8 cellular contexts compared by ENCODE assay signal in the genomic region with DNA sequence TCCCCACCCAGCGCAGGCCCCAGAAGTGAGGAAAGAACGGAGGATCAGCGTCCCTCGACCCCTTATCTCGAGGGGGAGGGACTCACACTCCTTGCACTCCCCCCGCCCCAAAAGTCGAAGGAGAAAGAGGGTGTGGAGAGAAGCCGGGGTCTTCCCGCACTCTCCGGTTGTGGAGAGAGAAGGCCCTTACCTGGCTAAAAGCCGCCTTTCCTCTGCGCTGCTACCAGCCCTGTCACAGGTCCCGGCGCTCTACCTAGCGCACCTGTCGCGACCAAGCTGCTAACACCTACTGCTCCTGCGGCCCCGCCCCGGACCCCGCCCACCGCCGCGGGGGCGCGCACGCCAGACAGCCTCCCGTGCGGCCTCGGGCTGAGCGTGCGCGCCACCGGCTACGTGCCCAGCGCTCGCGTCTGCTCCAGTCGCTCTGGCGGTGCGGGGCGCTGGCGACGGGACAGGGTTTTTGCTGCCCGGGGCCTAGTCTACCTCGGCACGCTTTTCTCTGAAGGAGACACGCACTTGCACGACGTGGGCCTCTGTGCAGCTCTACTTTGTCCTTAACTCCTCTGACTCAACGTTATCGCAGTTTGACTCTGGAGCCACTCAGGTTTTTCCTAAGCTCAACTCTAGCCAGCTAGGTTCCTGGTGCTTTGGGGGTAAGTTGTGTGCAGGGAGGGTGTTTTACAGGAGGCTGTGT. TPM values are rescaled to one million over a fixed set of nuclear protein-coding genes. Genes with fewer than 3 reads are reported as not detected.
DNase-seq lines count a peak whose midpoint lies in the region; ATAC-seq and TF ChIP-seq lines count a peak whose summit lies in the region.

A gene (minus strand): TSS at position 291 of the 694 bp plus-strand sequence. CDS start 34,769 bp downstream, outside the sequence.

- H3K4me3 Mint-ChIP-seq in activated T-cell treated with anti-CD3 and anti-CD28 coated beads, Interleukin-2, amount 50 U/mL, for 24 hours, result peak within 1 kb of the TSS; percentile 86

- peaks cover 31% of the 10 kb centered on the region for H3K4me1 Mint-ChIP-seq in activated T-cell treated with anti-CD3 and anti-CD28 coated beads, Interleukin-2, amount 50 U/mL, for 24 hours (ENCODE audit: low read depth)

- H3K9ac ChIP-seq in mucosa of stomach (ENCODE audit: low read length), result peak within 1 kb of the TSS; percentile 75

- ATAC-seq in GM21576 (IDR thresholded peaks at IDR 0.05; ENCODE audit: unreplicated experiment), result peak; percentile 86

- H3K36me3 Mint-ChIP-seq in activated T-cell treated with anti-CD3 and anti-CD28 coated beads, Interleukin-2, amount 50 U/mL, for 24 hours (ENCODE audit: low read depth), result peaks cover 8% of the 10 kb centered on the region

- peak within 1 kb of the TSS; percentile 85 to 90 for H3K27ac ChIP-seq in esophagus (ENCODE audit: low read depth in 2 of 2, low read length in 1 of 2)

- peak within 1 kb of the TSS; percentile 74 for H3K4me3 ChIP-seq in Jurkat, Clone E6-1 (ENCODE audit: low read length)
- H3K4me3 ChIP-seq in esophagus (ENCODE audit: low read depth in 1 of 2, low read length in 2 of 2) (peak within 1 kb of the TSS; percentile 75 to 84), mucosa of stomach (ENCODE audit: low read length) (peak within 1 kb of the TSS; percentile 84)

- no peaks in the 10 kb centered on the region for H3K27me3 ChIP-seq in esophagus (ENCODE audit: control insufficient read depth in 1 of 2, insufficient read depth in 2 of 2, low read length in 2 of 2)
- no peaks in the 10 kb centered on the region for H3K27me3 ChIP-seq in mucosa of stomach (ENCODE audit: control insufficient read depth, insufficient read depth, low read length)

- DNase-seq in DMS 273 (lab: John Stamatoyannopoulos, UW; ENCODE audit: unreplicated experiment), result peak; percentile 93
- peak; percentile 81 for DNase-seq in Jurkat, Clone E6-1 (ENCODE audit: low read depth, low spot score)
- DNase-seq in activated T-cell treated with anti-CD3 and anti-CD28 coated beads, Interleukin-2, amount 50 U/mL, for 24 hours, result peak; percentile 95
- DNase-seq in stimulated activated CD8-positive, alpha-beta memory T cell treated with anti-CD3 and anti-CD28 coated beads, Interleukin-7, amount 100 ng/mL, for 1 hour (ENCODE audit: low read depth in 2 of 2), result peak; percentile 77 to 81

- H3K9me3 Mint-ChIP-seq in activated T-cell treated with anti-CD3 and anti-CD28 coated beads, Interleukin-2, amount 50 U/mL, for 24 hours, result no peaks in the 10 kb centered on the region

- no peaks in the 10 kb centered on the region for H3K27me3 Mint-ChIP-seq in activated T-cell treated with anti-CD3 and anti-CD28 coated beads, Interleukin-2, amount 50 U/mL, for 24 hours

- H3K4me1 ChIP-seq in esophagus (ENCODE audit: control insufficient read depth in 2 of 2, insufficient read depth in 2 of 2, low read length in 1 of 2) (no peaks in the 10 kb centered on the region), mucosa of stomach (ENCODE audit: control insufficient read depth, insufficient read depth, low read length) (peaks cover 23% of the 10 kb centered on the region)

- H3K9me3 ChIP-seq in esophagus (ENCODE audit: control insufficient read depth in 2 of 2, insufficient read depth in 1 of 2, low read depth in 1 of 2, low read length in 1 of 2) (no peaks in the 10 kb centered on the region), mucosa of stomach (ENCODE audit: control insufficient read depth, low read length) (no peaks in the 10 kb centered on the region)

- 1% methylated on average over 52 of the region's 52 CpGs for WGBS in esophagus, 2 donors

- H3K36me3 ChIP-seq in esophagus (ENCODE audit: control insufficient read depth in 2 of 2, insufficient read depth in 2 of 2, low read length in 1 of 2) (no peaks in the 10 kb centered on the region), mucosa of stomach (ENCODE audit: control insufficient read depth, insufficient read depth, low read length) (no peaks in the 10 kb centered on the region)

- peak within 1 kb of the TSS; percentile 94 for H3K27ac Mint-ChIP-seq in activated T-cell treated with anti-CD3 and anti-CD28 coated beads, Interleukin-2, amount 50 U/mL, for 24 hours

TF ChIP-seq in PFSK-1, 5 proteins besides CTCF, POLR2A, EP300 and RAD21:
- TF ChIP-seq POLR2AphosphoS5 (IDR thresholded peaks at IDR 0.05; ENCODE audit: low read depth, low read length), result peak; percentile 94
- TF ChIP-seq FOXP2 (optimal IDR thresholded peaks at IDR 0.05; ENCODE audit: borderline replicate concordance, extremely low read depth, extremely low read length, insufficient read depth), result no peak
- 0 out of 2 replicates have a peak, but pooled peaks have one; percentile 48 for TF ChIP-seq SIN3A (IDR thresholded peaks at IDR 0.05; ENCODE audit: borderline replicate concordance, insufficient read depth, low read length)
- TF ChIP-seq TAF1 (IDR thresholded peaks at IDR 0.05; ENCODE audit: borderline replicate concordance, insufficient read depth, low read length), result peak; percentile 76; the same call in 1 of the 2 replicates
- TF ChIP-seq, protein P1, sequence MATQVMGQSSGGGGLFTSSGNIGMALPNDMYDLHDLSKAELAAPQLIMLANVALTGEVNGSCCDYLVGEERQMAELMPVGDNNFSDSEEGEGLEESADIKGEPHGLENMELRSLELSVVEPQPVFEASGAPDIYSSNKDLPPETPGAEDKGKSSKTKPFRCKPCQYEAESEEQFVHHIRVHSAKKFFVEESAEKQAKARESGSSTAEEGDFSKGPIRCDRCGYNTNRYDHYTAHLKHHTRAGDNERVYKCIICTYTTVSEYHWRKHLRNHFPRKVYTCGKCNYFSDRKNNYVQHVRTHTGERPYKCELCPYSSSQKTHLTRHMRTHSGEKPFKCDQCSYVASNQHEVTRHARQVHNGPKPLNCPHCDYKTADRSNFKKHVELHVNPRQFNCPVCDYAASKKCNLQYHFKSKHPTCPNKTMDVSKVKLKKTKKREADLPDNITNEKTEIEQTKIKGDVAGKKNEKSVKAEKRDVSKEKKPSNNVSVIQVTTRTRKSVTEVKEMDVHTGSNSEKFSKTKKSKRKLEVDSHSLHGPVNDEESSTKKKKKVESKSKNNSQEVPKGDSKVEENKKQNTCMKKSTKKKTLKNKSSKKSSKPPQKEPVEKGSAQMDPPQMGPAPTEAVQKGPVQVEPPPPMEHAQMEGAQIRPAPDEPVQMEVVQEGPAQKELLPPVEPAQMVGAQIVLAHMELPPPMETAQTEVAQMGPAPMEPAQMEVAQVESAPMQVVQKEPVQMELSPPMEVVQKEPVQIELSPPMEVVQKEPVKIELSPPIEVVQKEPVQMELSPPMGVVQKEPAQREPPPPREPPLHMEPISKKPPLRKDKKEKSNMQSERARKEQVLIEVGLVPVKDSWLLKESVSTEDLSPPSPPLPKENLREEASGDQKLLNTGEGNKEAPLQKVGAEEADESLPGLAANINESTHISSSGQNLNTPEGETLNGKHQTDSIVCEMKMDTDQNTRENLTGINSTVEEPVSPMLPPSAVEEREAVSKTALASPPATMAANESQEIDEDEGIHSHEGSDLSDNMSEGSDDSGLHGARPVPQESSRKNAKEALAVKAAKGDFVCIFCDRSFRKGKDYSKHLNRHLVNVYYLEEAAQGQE (IDR thresholded peaks at IDR 0.05; ENCODE audit: insufficient read depth in 1 of 2, low read depth in 2 of 2, low read length in 2 of 2), result no peak
TF ChIP-seq in PFSK-1: peak in this region for 3.

RNA-seq across cellular contexts. Expression of the gene that starts here (rescaled TPM):
- 49.4 TPM for polyA plus RNA-seq in Jurkat, Clone E6-1 (2012; ENCODE audit: insufficient read depth, insufficient read length)
- 24.2 TPM for polyA plus RNA-seq in PFSK-1 (2012; ENCODE audit: insufficient read length, low read depth)
- 10 to 100 TPM; 21.7 to 26.9 TPM for polyA plus RNA-seq in esophagus

Comparison
In these comparisons a context has a peak if more than half of its experiments do, and no peak if none do; other contexts are left out.
1. Peak in every context shown above with its lines: DNase-seq, ATAC-seq, H3K4me3 ChIP-seq and H3K27ac ChIP-seq.